16 cellular contexts compared by ENCODE assay signal in genomic region chr2:160267022-160267421, GRCh38.
"Had no signal": no experiment of that assay in that cellular context is flagged by ENCODE, and none has a peak within 500 bp of the region (broad histone marks: within the 10 kb centered on the region; RNA-seq: fewer than 3 reads in every experiment).

No MANE protein-coding gene starts in this region.

- H3K36me3 ChIP-seq: sigmoid colon had no signal

- H3K4me3 ChIP-seq: esophagus squamous epithelium, heart right ventricle, left lung, sigmoid colon had no signal

- H3K27me3 ChIP-seq: esophagus squamous epithelium, heart right ventricle, left lung, sigmoid colon had no signal

- H3K4me2 ChIP-seq: SK-N-SH had no signal

- H3K4me3 Mint-ChIP-seq: nephron progenitor cell, type B pancreatic cell had no signal

- H3K27ac Mint-ChIP-seq: type B pancreatic cell had no signal

- H3K9ac ChIP-seq: SK-N-SH had no signal

- DNase-seq: activated CD4-positive, alpha-beta T cell treated with anti-CD3 and anti-CD28 coated beads, Interleukin-2, amount 50 U/mL, for 4 hours; activated CD4-positive, CD25-positive, alpha-beta regulatory T cell; dermis blood vessel endothelial cell; effector memory CD4-positive, alpha-beta T cell; esophagus squamous epithelium; heart right ventricle; left lung; midbrain; nephron progenitor cell; nucleus accumbens; posterior cingulate gyrus; Right ventricle myocardium superior; sigmoid colon; SK-N-SH; stimulated activated naive CD4-positive, alpha-beta T cell had no signal

- H3K27me3 Mint-ChIP-seq: type B pancreatic cell had no signal

- H3K9me3 Mint-ChIP-seq: nephron progenitor cell, type B pancreatic cell had no signal

- H3K9me3 ChIP-seq: esophagus squamous epithelium, heart right ventricle, left lung, sigmoid colon, SK-N-SH had no signal

- H3K27ac ChIP-seq: esophagus squamous epithelium, left lung had no signal
